Comparison of ENCODE assay signal across 15 cellular contexts in genomic region chr2:36499128-36499820, GRCh38.
DNase-seq lines count a peak whose midpoint lies in the region; TF ChIP-seq lines count a peak whose summit lies in the region.
"Had no signal": no experiment of that assay in that cellular context is flagged by ENCODE, and none has a peak within 500 bp of the region (broad histone marks: within the 10 kb centered on the region; RNA-seq: fewer than 3 reads in every experiment).

No MANE protein-coding gene starts in this region.

- TF ChIP-seq EP300 in neural cell (conservative IDR thresholded peaks at IDR 0.05; ENCODE audit: poor library complexity, severe bottlenecking): peak; percentile 76

- H3K4me3 ChIP-seq in neural cell (ENCODE audit: low read length): no peak overlapping the region
- no peak overlapping the region for H3K4me3 ChIP-seq in tibial artery
- H3K4me3 ChIP-seq: BLaER1 treated with 17β-estradiol and CSF1 and Interleukin-3, amounts not matched to agents 10 nM and 100 nM had no signal

- H3K27me3 ChIP-seq in neural cell (ENCODE audit: insufficient read depth, low read depth, low read length) (no peaks in the 10 kb centered on the region), tibial artery (no peaks in the 10 kb centered on the region)
- H3K27me3 ChIP-seq: BLaER1 treated with 17β-estradiol and CSF1 and Interleukin-3, amounts not matched to agents 10 nM and 100 nM had no signal

- H3K36me3 ChIP-seq in neural cell (ENCODE audit: insufficient read depth, low read length) (no peaks in the 10 kb centered on the region), tibial artery (peaks cover 6 to 49% (median 23%) of the 10 kb centered on the region in 3 donors)

- H3K27ac ChIP-seq in neural cell (ENCODE audit: low read length): no peak overlapping the region
- peak overlapping the region; percentile 17 for H3K27ac ChIP-seq in tibial artery
- H3K27ac ChIP-seq: 22Rv1; BLaER1 treated with 17β-estradiol and CSF1 and Interleukin-3, amounts not matched to agents 10 nM and 100 nM had no signal

- H3K9me2 ChIP-seq in neural cell (ENCODE audit: insufficient read depth, low read length): no peaks in the 10 kb centered on the region

- H3K4me2 ChIP-seq in neural cell (ENCODE audit: low read length): no peak overlapping the region
- H3K4me2 ChIP-seq: BLaER1 treated with 17β-estradiol and CSF1 and Interleukin-3, amounts not matched to agents 10 nM and 100 nM had no signal

- peaks cover 22% of the 10 kb centered on the region for H3K4me1 Mint-ChIP-seq in chondrocyte (ENCODE audit: low read depth)

- no peak for TF ChIP-seq RAD21 in neural cell (conservative IDR thresholded peaks at IDR 0.05)

- intact Hi-C loops in tibial artery (cut with DNase I; ENCODE audit: low total_unique reads): no loop called here

- no peaks in the 10 kb centered on the region for H3K27me3 Mint-ChIP-seq in chondrocyte (ENCODE audit: low read depth)
- H3K27me3 Mint-ChIP-seq: CD4-positive, alpha-beta T cell had no signal

- H3K9ac ChIP-seq in neural cell (ENCODE audit: low read length): no peak overlapping the region
- H3K9ac ChIP-seq: BLaER1 treated with 17β-estradiol and CSF1 and Interleukin-3, amounts not matched to agents 10 nM and 100 nM had no signal

- peak; percentile 47 for DNase-seq in DMS53 (lab: John Stamatoyannopoulos, UW)
- DNase-seq in DMS53 treated with DMSO at 0.1 percent for 48 hours (lab: John Stamatoyannopoulos, UW; ENCODE audit: unreplicated experiment): no peak
- no peak for DNase-seq in chondrocyte (ENCODE audit: low spot score)
- no peak for DNase-seq in tibial artery
- no peak for DNase-seq in C1 segment of cervical spinal cord (lab: John Stamatoyannopoulos, UW)
- DNase-seq in kidney glomerular epithelial cell (lab: John Stamatoyannopoulos, UW): no peak
- no peak for DNase-seq in stimulated activated CD4-positive, alpha-beta T cell treated with anti-CD3 and anti-CD28 coated beads, Interleukin-4, amount 100 ng/mL, for 24 hours
- DNase-seq: CD4-positive, alpha-beta T cell; DND-41; GDM1; GOT3; H9 had no signal

- H3K4me1 ChIP-seq in tibial artery: peaks cover 0 to 67% (median 7%) of the 10 kb centered on the region in 4 donors
- H3K4me1 ChIP-seq: BLaER1 treated with 17β-estradiol and CSF1 and Interleukin-3, amounts not matched to agents 10 nM and 100 nM had no signal

- peak overlapping the region; percentile 38 for H3K27ac Mint-ChIP-seq in chondrocyte (ENCODE audit: unreplicated experiment)
- H3K27ac Mint-ChIP-seq: CD4-positive, alpha-beta T cell; H9 had no signal

- peaks cover 20% of the 10 kb centered on the region for H3K36me3 Mint-ChIP-seq in chondrocyte (ENCODE audit: low read depth)

- no peak overlapping the region for H2AFZ ChIP-seq in neural cell (ENCODE audit: low read depth, low read length)

- no peaks in the 10 kb centered on the region for H3F3A ChIP-seq in neural cell (ENCODE audit: insufficient read depth, low read length, poor library complexity, severe bottlenecking)

- H3K9me3 Mint-ChIP-seq in chondrocyte (ENCODE audit: low read depth): no peaks in the 10 kb centered on the region
- H3K9me3 Mint-ChIP-seq: CD4-positive, alpha-beta T cell; H9 had no signal

- TF ChIP-seq CTCF in chondrocyte (IDR thresholded peaks at IDR 0.05) (peak; percentile 29), neural cell (IDR thresholded peaks at IDR 0.05; ENCODE audit: poor library complexity, severe bottlenecking) (no peak), tibial artery (IDR thresholded peaks at IDR 0.05) (no peak)

- no peak overlapping the region for H3K4me3 Mint-ChIP-seq in chondrocyte (ENCODE audit: unreplicated experiment)
- H3K4me3 Mint-ChIP-seq: CD4-positive, alpha-beta T cell; H9 had no signal

- H3K79me2 ChIP-seq in neural cell (replicated peaks; ENCODE audit: insufficient read depth, low read length): no peaks in the 10 kb centered on the region

- H3K9me3 ChIP-seq in neural cell (ENCODE audit: low read length): no peaks in the 10 kb centered on the region
- no peaks in the 10 kb centered on the region for H3K9me3 ChIP-seq in tibial artery
- H3K9me3 ChIP-seq: BLaER1 treated with 17β-estradiol and CSF1 and Interleukin-3, amounts not matched to agents 10 nM and 100 nM had no signal

- no peaks in the 10 kb centered on the region for H4K20me1 ChIP-seq in neural cell (ENCODE audit: insufficient read depth)
- H4K20me1 ChIP-seq: BLaER1 treated with 17β-estradiol and CSF1 and Interleukin-3, amounts not matched to agents 10 nM and 100 nM had no signal

TF ChIP-seq in neural cell, 6 proteins besides CTCF, POLR2A, EP300 and RAD21:
- peak; percentile 78 for TF ChIP-seq POLR2AphosphoS5 (IDR thresholded peaks at IDR 0.05)
- TF ChIP-seq, protein P1, sequence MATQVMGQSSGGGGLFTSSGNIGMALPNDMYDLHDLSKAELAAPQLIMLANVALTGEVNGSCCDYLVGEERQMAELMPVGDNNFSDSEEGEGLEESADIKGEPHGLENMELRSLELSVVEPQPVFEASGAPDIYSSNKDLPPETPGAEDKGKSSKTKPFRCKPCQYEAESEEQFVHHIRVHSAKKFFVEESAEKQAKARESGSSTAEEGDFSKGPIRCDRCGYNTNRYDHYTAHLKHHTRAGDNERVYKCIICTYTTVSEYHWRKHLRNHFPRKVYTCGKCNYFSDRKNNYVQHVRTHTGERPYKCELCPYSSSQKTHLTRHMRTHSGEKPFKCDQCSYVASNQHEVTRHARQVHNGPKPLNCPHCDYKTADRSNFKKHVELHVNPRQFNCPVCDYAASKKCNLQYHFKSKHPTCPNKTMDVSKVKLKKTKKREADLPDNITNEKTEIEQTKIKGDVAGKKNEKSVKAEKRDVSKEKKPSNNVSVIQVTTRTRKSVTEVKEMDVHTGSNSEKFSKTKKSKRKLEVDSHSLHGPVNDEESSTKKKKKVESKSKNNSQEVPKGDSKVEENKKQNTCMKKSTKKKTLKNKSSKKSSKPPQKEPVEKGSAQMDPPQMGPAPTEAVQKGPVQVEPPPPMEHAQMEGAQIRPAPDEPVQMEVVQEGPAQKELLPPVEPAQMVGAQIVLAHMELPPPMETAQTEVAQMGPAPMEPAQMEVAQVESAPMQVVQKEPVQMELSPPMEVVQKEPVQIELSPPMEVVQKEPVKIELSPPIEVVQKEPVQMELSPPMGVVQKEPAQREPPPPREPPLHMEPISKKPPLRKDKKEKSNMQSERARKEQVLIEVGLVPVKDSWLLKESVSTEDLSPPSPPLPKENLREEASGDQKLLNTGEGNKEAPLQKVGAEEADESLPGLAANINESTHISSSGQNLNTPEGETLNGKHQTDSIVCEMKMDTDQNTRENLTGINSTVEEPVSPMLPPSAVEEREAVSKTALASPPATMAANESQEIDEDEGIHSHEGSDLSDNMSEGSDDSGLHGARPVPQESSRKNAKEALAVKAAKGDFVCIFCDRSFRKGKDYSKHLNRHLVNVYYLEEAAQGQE (IDR thresholded peaks at IDR 0.05; ENCODE audit: borderline replicate concordance): no peak
